ENCODE assay signal across 8 cellular contexts in the genomic region with DNA sequence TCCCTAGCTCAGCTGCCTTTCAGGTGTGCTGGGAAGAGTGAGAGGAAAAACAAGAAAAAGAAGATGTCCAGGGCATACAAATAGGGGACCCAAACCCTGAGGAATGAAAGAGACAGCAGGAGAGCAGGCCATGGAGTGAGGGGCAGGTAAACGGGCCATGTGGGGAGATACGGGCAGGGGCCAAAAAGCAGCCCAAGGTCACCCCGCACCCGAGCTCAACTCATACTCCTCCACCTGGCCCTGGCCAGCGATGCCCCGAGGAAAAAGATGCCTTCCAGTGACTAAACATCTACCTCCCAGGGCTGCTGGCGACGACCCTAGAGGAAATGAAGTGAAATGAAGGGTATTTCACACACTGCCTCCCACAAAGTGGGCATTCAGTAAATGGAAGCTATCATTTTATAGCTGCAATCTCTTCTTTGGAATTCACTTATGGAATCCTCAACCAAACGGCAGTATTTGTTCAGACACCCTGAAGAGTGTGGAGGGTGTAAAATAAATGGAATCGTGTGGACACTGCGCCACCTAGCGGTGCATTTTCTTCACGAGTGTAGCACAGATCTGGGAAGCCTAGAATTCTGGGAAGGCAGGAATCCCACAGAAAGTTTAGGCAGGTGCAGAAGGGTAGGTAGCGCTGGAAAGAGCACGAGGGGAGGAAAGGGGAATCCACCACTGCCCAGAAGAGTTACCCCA. TPM values are rescaled to one million over a fixed set of nuclear protein-coding genes. Genes with fewer than 3 reads are reported as not detected.
DNase-seq lines count a peak whose midpoint lies in the region; ATAC-seq, FAIRE-seq and TF ChIP-seq lines count a peak whose summit lies in the region.

No MANE protein-coding gene starts in this region.

- peaks cover 28% of the 10 kb centered on the region for H3K36me3 Mint-ChIP-seq in CD4-positive, CD25-positive, alpha-beta regulatory T cell
- peaks cover 65% of the 10 kb centered on the region for H3K36me3 Mint-ChIP-seq in GM23338 (ENCODE audit: low read depth)
- H3K36me3 Mint-ChIP-seq in neural progenitor cell, result peaks cover 5% of the 10 kb centered on the region

- H3K27ac ChIP-seq in CD4-positive, CD25-positive, alpha-beta regulatory T cell (ENCODE audit: insufficient read depth, low read length, poor library complexity, severe bottlenecking), result no peak overlapping the region
- H3K27ac ChIP-seq in GM23338 (ENCODE audit: low read depth) (no peak overlapping the region), neural progenitor cell (no peak overlapping the region)

- TF ChIP-seq CTCF in GM23338 (conservative IDR thresholded peaks at IDR 0.05; ENCODE audit: low read depth in 2 of 2) (peak; percentile 89 to 96), fibroblast of villous mesenchyme (IDR thresholded peaks at IDR 0.05; ENCODE audit: insufficient read depth, low read depth, low read length) (peak; percentile 77), neural progenitor cell (IDR thresholded peaks at IDR 0.05) (peak; percentile 92)

- no peak overlapping the region for H3K4me2 ChIP-seq in GM23338
- H3K4me2 ChIP-seq in neural progenitor cell, result no peak overlapping the region

- H3K9me3 Mint-ChIP-seq in CD4-positive, CD25-positive, alpha-beta regulatory T cell, result peaks cover 0 to 2% (median 0%) of the 10 kb centered on the region in 7 donors
- H3K9me3 Mint-ChIP-seq in GM23338, result no peaks in the 10 kb centered on the region
- H3K9me3 Mint-ChIP-seq in neural progenitor cell, result no peaks in the 10 kb centered on the region

- peaks cover 0 to 5% (median 0%) of the 10 kb centered on the region in 4 donors for H3K4me1 Mint-ChIP-seq in CD4-positive, CD25-positive, alpha-beta regulatory T cell
- H3K4me1 Mint-ChIP-seq in GM23338, result no peaks in the 10 kb centered on the region
- no peaks in the 10 kb centered on the region for H3K4me1 Mint-ChIP-seq in neural progenitor cell

- H3K27me3 Mint-ChIP-seq in CD4-positive, CD25-positive, alpha-beta regulatory T cell, result no peaks in the 10 kb centered on the region
- H3K27me3 Mint-ChIP-seq in GM23338 (ENCODE audit: insufficient read depth, low read depth, poor library complexity) (peaks cover 2% of the 10 kb centered on the region), neural progenitor cell (ENCODE audit: insufficient read depth, low read depth) (peaks cover 4% of the 10 kb centered on the region)

- no peak overlapping the region for H3K4me3 Mint-ChIP-seq in CD4-positive, CD25-positive, alpha-beta regulatory T cell
- H3K4me3 Mint-ChIP-seq in GM23338, result no peak overlapping the region
- no peak overlapping the region for H3K4me3 Mint-ChIP-seq in neural progenitor cell

- H3K27ac Mint-ChIP-seq in CD4-positive, CD25-positive, alpha-beta regulatory T cell, result no peak overlapping the region
- H3K27ac Mint-ChIP-seq in GM23338 (no peak overlapping the region), neural progenitor cell (no peak overlapping the region)

- H3K36me3 ChIP-seq in CD4-positive, CD25-positive, alpha-beta regulatory T cell (ENCODE audit: control insufficient read depth, insufficient read depth, low read length), result peaks cover 88% of the 10 kb centered on the region
- peaks cover 72% of the 10 kb centered on the region for H3K36me3 ChIP-seq in GM23338 (ENCODE audit: insufficient read depth)
- H3K36me3 ChIP-seq in neural progenitor cell, result peaks cover 3% of the 10 kb centered on the region

- H3K9ac ChIP-seq in neural progenitor cell, result no peak overlapping the region

- ATAC-seq in CD4-positive, CD25-positive, alpha-beta regulatory T cell (ENCODE audit: low read depth in 2 of 2), result no peak
- ATAC-seq in GM23338, result peak; percentile 97
- no peak for ATAC-seq in GM21717 (IDR thresholded peaks at IDR 0.05; ENCODE audit: unreplicated experiment)

- H3K27me3 ChIP-seq in CD4-positive, CD25-positive, alpha-beta regulatory T cell (ENCODE audit: control insufficient read depth, insufficient read depth, low read length), result no peaks in the 10 kb centered on the region
- H3K27me3 ChIP-seq in GM23338 (ENCODE audit: insufficient read depth) (no peaks in the 10 kb centered on the region), neural progenitor cell (no peaks in the 10 kb centered on the region)

- DNase-seq in CD4-positive, CD25-positive, alpha-beta regulatory T cell, result peak; percentile 9 to 35 (median 20)
- DNase-seq in GM23338 (ENCODE audit: low spot score) (peak; percentile 89), NCI-H748 treated with DMSO at 0.1 percent for 48 hours (lab: John Stamatoyannopoulos, UW) (peak; percentile 66), fibroblast of villous mesenchyme (ENCODE audit: low read depth) (peak; percentile 73), neural progenitor cell (ENCODE audit: low spot score) (peak; percentile 87), urothelium cell line (ENCODE audit: low spot score) (peak; percentile 40)
- DNase-seq in activated T-helper 1 cell treated with anti-CD3 and anti-CD28 coated beads, Interleukin-2, amount 50 U/mL, for 16 hours (ENCODE audit: low read depth in 1 of 2, low spot score in 1 of 2), result peak; percentile 15 to 17

- H3K79me2 ChIP-seq in GM23338 (replicated peaks; ENCODE audit: insufficient read depth), result peaks cover 10% of the 10 kb centered on the region; the same call in 1 of the 2 replicates
- no peaks in the 10 kb centered on the region for H3K79me2 ChIP-seq in neural progenitor cell (ENCODE audit: low read depth)

- H3K9me2 ChIP-seq in GM23338 (ENCODE audit: insufficient read depth), result no peaks in the 10 kb centered on the region

- FAIRE-seq in urothelium cell line (lab: Jason Lieb, UNC), result no peak

- peaks cover 32% of the 10 kb centered on the region for H4K20me1 ChIP-seq in GM23338 (replicated peaks; ENCODE audit: insufficient read depth)
- no peaks in the 10 kb centered on the region for H4K20me1 ChIP-seq in neural progenitor cell (ENCODE audit: low read depth)

- H2AFZ ChIP-seq in GM23338 (no peak overlapping the region), neural progenitor cell (replicated peaks) (no peak overlapping the region)

- H3K4me1 ChIP-seq in CD4-positive, CD25-positive, alpha-beta regulatory T cell (ENCODE audit: control insufficient read depth, insufficient read depth, low read length, poor library complexity, severe bottlenecking), result no peaks in the 10 kb centered on the region
- H3K4me1 ChIP-seq in GM23338 (ENCODE audit: insufficient read depth), result no peaks in the 10 kb centered on the region
- no peaks in the 10 kb centered on the region for H3K4me1 ChIP-seq in neural progenitor cell

- H3K4me3 ChIP-seq in CD4-positive, CD25-positive, alpha-beta regulatory T cell (ENCODE audit: low read depth, low read length), result no peak overlapping the region
- H3K4me3 ChIP-seq in GM23338 (no peak overlapping the region), fibroblast of villous mesenchyme (ENCODE audit: low read depth, low read length) (no peak overlapping the region), neural progenitor cell (no peak overlapping the region)

- no peaks in the 10 kb centered on the region for H3K9me3 ChIP-seq in CD4-positive, CD25-positive, alpha-beta regulatory T cell (ENCODE audit: control insufficient read depth in 2 of 2, low read length in 2 of 2)
- H3K9me3 ChIP-seq in neural progenitor cell (ENCODE audit: low read depth), result no peaks in the 10 kb centered on the region

- H3F3A ChIP-seq in GM23338 (replicated peaks; ENCODE audit: low read depth) (no peaks in the 10 kb centered on the region), neural progenitor cell (ENCODE audit: low read depth) (peaks cover 4% of the 10 kb centered on the region)

TF ChIP-seq in GM23338, 12 proteins besides CTCF, POLR2A, EP300 and RAD21 (continues in another document):
- TF ChIP-seq JUNB (IDR thresholded peaks at IDR 0.05; ENCODE audit: unreplicated experiment), result no peak

RNA-seq across cellular contexts. Expression of a gene that starts 14.9 kb away (rescaled TPM):
- total RNA-seq in CD4-positive, CD25-positive, alpha-beta regulatory T cell, result 62.5 TPM
- 10 to 100 TPM; 47.3 to 53.3 (median 48.9) TPM for polyA plus RNA-seq in CD4-positive, CD25-positive, alpha-beta regulatory T cell
- total RNA-seq in GM23338 (2014; rRNA removed; shearing (Covaris generic)), result 158 and 203 TPM in 2 replicates
- 49.1 and 49.9 TPM in 2 replicates for polyA plus RNA-seq in GM23338 (2016; fragmentation: Nextera tagmentation; extraction: Ambion mirVana)
- total RNA-seq in fibroblast of villous mesenchyme (51.5 and 63.9 TPM in 2 replicates), neural progenitor cell (ENCODE audit: low replicate concordance) (70.5 and 82.3 TPM in 2 replicates)

Comparison
In these comparisons a context has a peak if more than half of its experiments do, and no peak if none do; other contexts are left out.
1. DNase-seq: peak in every context shown above with its lines; median percentile 89 in GM23338; 87 in neural progenitor cell; 73 in fibroblast of villous mesenchyme; 66 in NCI-H748 treated with DMSO at 0.1 percent for 48 hours; 40 in urothelium cell line; 20 in CD4-positive, CD25-positive, alpha-beta regulatory T cell; 16 in activated T-helper 1 cell treated with anti-CD3 and anti-CD28 coated beads, Interleukin-2, amount 50 U/mL, for 16 hours.